Comparison of ENCODE assay signal across 24 cellular contexts in genomic region chr16:85457366-85457765, GRCh38.
DNase-seq lines count a peak whose midpoint lies in the region; ATAC-seq and TF ChIP-seq lines count a peak whose summit lies in the region.
"Had no signal": no experiment of that assay in that cellular context is flagged by ENCODE, and none has a peak within 500 bp of the region (broad histone marks: within the 10 kb centered on the region; RNA-seq: fewer than 3 reads in every experiment).

No MANE protein-coding gene starts in this region.

- H4K20me1 ChIP-seq in osteoblast (ENCODE audit: insufficient read depth, low read length): peaks cover 75% of the 10 kb centered on the region

- no peak overlapping the region for H3K27ac Mint-ChIP-seq in osteocyte (ENCODE audit: unreplicated experiment)
- H3K27ac Mint-ChIP-seq: activated CD4-positive, alpha-beta T cell treated with anti-CD3 and anti-CD28 coated beads, Interleukin-2, amount 10 ng/mL, durations not matched to agents 24 days and 14 days; natural killer cell treated with Interleukin-12 subunit alpha and Interleukin-12 subunit beta and Interleukin-15 and Interleukin-18, amount 100 ng/mL, for 72 hours had no signal

- no peaks in the 10 kb centered on the region for H3K36me3 Mint-ChIP-seq in osteocyte (ENCODE audit: unreplicated experiment)
- H3K36me3 Mint-ChIP-seq: mesothelial cell of epicardium; natural killer cell treated with Interleukin-12 subunit alpha and Interleukin-12 subunit beta and Interleukin-15 and Interleukin-18, amount 100 ng/mL, for 72 hours had no signal

- DNase-seq in Caki2 (ENCODE audit: low read depth): peak; percentile 45
- peak; percentile 26 for DNase-seq in HT1080 (ENCODE audit: low read depth)
- peak; percentile 28 for DNase-seq in adipocyte (ENCODE audit: low read depth)
- DNase-seq in osteoblast (ENCODE audit: insufficient read length, low spot score, missing footprints): peak; percentile 93
- no peak for DNase-seq in osteocyte (ENCODE audit: extremely low spot score, unreplicated experiment)
- DNase-seq in omental fat pad (ENCODE audit: low spot score): no peak
- DNase-seq: activated CD4-positive, alpha-beta T cell treated with anti-CD3 and anti-CD28 coated beads, Interleukin-2, amount 10 ng/mL, durations not matched to agents 24 days and 14 days; activated CD8-positive, alpha-beta memory T cell treated with anti-CD3 and anti-CD28 coated beads, Interleukin-2, amount 50 U/mL, for 4 hours; activated effector memory CD4-positive, alpha-beta T cell treated with anti-CD3 and anti-CD28 coated beads, Interleukin-2, amount 50 U/mL, for 16 hours; amniotic stem cell; caudate nucleus; COR-L47; HCEC 1CT; left colon; NCI-H1930; NCI-H446 treated with DMSO at 0.1 percent for 48 hours; stimulated activated CD8-positive, alpha-beta memory T cell treated with anti-CD3 and anti-CD28 coated beads, Interleukin-4, amount 100 ng/mL, for 48 hours; SW 1271 had no signal

- no peaks in the 10 kb centered on the region for H3K9me3 Mint-ChIP-seq in osteocyte (ENCODE audit: unreplicated experiment)
- H3K9me3 Mint-ChIP-seq: activated CD4-positive, alpha-beta T cell treated with anti-CD3 and anti-CD28 coated beads, Interleukin-2, amount 10 ng/mL, durations not matched to agents 24 days and 14 days; mesothelial cell of epicardium; natural killer cell treated with Interleukin-12 subunit alpha and Interleukin-12 subunit beta and Interleukin-15 and Interleukin-18, amount 100 ng/mL, for 72 hours had no signal

- no peak overlapping the region for H3K4me3 Mint-ChIP-seq in osteocyte (ENCODE audit: unreplicated experiment)
- H3K4me3 Mint-ChIP-seq: activated CD4-positive, alpha-beta T cell treated with anti-CD3 and anti-CD28 coated beads, Interleukin-2, amount 10 ng/mL, durations not matched to agents 24 days and 14 days; mesothelial cell of epicardium; natural killer cell treated with Interleukin-12 subunit alpha and Interleukin-12 subunit beta and Interleukin-15 and Interleukin-18, amount 100 ng/mL, for 72 hours had no signal

- H3K4me3 ChIP-seq in adipocyte (ENCODE audit: low read length): no peak overlapping the region
- no peak overlapping the region for H3K4me3 ChIP-seq in osteoblast (ENCODE audit: insufficient read depth, low read length)
- H3K4me3 ChIP-seq: gastroesophageal sphincter had no signal

- peaks cover 30% of the 10 kb centered on the region for H3K4me1 Mint-ChIP-seq in osteocyte (ENCODE audit: unreplicated experiment)

- TF ChIP-seq CTCF in osteoblast (IDR thresholded peaks at IDR 0.05; ENCODE audit: extremely low read depth, low read depth, low read length): no peak
- no peak for TF ChIP-seq CTCF in osteocyte (IDR thresholded peaks at IDR 0.05)
- no peak for TF ChIP-seq CTCF in omental fat pad (IDR thresholded peaks at IDR 0.05)

- no peak overlapping the region for H2AFZ ChIP-seq in osteoblast (ENCODE audit: low read length)

- ATAC-seq in omental fat pad (ENCODE audit: low FRiP score): no peak
- ATAC-seq in GM19351 (IDR thresholded peaks at IDR 0.05; ENCODE audit: unreplicated experiment): no peak
- no peak for ATAC-seq in GM21737 (IDR thresholded peaks at IDR 0.05; ENCODE audit: unreplicated experiment)
- ATAC-seq: gastroesophageal sphincter; left colon; natural killer cell treated with Interleukin-12 subunit alpha and Interleukin-12 subunit beta and Interleukin-15 and Interleukin-18, amount 100 ng/mL, for 72 hours had no signal

- H3K27me3 ChIP-seq in adipocyte (replicated peaks; ENCODE audit: control insufficient read depth, insufficient read depth, low read length) (no peaks in the 10 kb centered on the region), osteoblast (ENCODE audit: insufficient read depth, low read length) (peaks cover 5% of the 10 kb centered on the region)
- H3K27me3 ChIP-seq: gastroesophageal sphincter had no signal

- H3K9ac ChIP-seq in adipocyte (ENCODE audit: low read length): peak overlapping the region; percentile 19

- H3K4me2 ChIP-seq in osteoblast (ENCODE audit: insufficient read depth, low read length): no peak overlapping the region

- no peaks in the 10 kb centered on the region for H3K9me3 ChIP-seq in adipocyte (ENCODE audit: control insufficient read depth, low read length)
- H3K9me3 ChIP-seq in osteoblast (ENCODE audit: low read depth, low read length): no peaks in the 10 kb centered on the region
- H3K9me3 ChIP-seq: gastroesophageal sphincter had no signal

- H3K27me3 Mint-ChIP-seq in osteocyte (ENCODE audit: unreplicated experiment): peaks cover under 1% of the 10 kb centered on the region

- H3K79me2 ChIP-seq in osteoblast (ENCODE audit: insufficient read depth, low read length): no peaks in the 10 kb centered on the region

- H3K27ac ChIP-seq in osteoblast (ENCODE audit: low read depth, low read length): no peak overlapping the region
- H3K27ac ChIP-seq: gastroesophageal sphincter, HL-60 had no signal

- H3K4me1 ChIP-seq in adipocyte (ENCODE audit: control insufficient read depth, insufficient read depth, low read length) (peaks cover 56% of the 10 kb centered on the region), osteoblast (ENCODE audit: insufficient read depth, low read length) (peaks cover 20% of the 10 kb centered on the region)

- H3K36me3 ChIP-seq in adipocyte (ENCODE audit: control insufficient read depth, insufficient read depth, low read length, severe bottlenecking) (no peaks in the 10 kb centered on the region), osteoblast (ENCODE audit: insufficient read depth, low read length) (no peaks in the 10 kb centered on the region)
- H3K36me3 ChIP-seq: gastroesophageal sphincter had no signal

- in situ Hi-C loops in Caki2 (cut with HindIII; ENCODE audit: low pct_unique_long_range_greater_than_20kb, low sequenced_read_pairs): no loop called here

Comparison
In these comparisons a context has a peak if more than half of its experiments do, and no peak if none do; other contexts are left out.
1. DNase-seq: peak in Caki2 (single experiment), HT1080 (single experiment), adipocyte (single experiment) and osteoblast (single experiment); none in osteocyte (single experiment) and omental fat pad (single experiment).